ENCODE assay signal across 19 cellular contexts in genomic region chr1:116309090-116309870, GRCh38.
A peak's percentile ranks its signal among the peaks of the same experiment; 100 is the strongest.
DNase-seq lines count a peak whose midpoint lies in the region; ATAC-seq and TF ChIP-seq lines count a peak whose summit lies in the region.
"Had no signal": no experiment of that assay in that cellular context is flagged by ENCODE, and none has a peak within 500 bp of the region (broad histone marks: within the 10 kb centered on the region; RNA-seq: fewer than 3 reads in every experiment).

No MANE protein-coding gene starts in this region.

- H3K9me3 ChIP-seq in RWPE2 (ENCODE audit: severe bottlenecking) (no peaks in the 10 kb centered on the region), vagina (no peaks in the 10 kb centered on the region)
- H3K9me3 ChIP-seq in CD8-positive, alpha-beta memory T cell (ENCODE audit: low read length) = no peaks in the 10 kb centered on the region

- TF ChIP-seq POLR2A in vagina (IDR thresholded peaks at IDR 0.05) = no peak

- CTCF ChIA-PET in CD8-positive, alpha-beta memory T cell (lab: Charles Lee) = no interaction called here

- no peak overlapping the region for H3K27ac ChIP-seq in RWPE2 (ENCODE audit: poor library complexity, severe bottlenecking)
- no peak overlapping the region for H3K27ac ChIP-seq in vagina
- no peak overlapping the region for H3K27ac ChIP-seq in CD8-positive, alpha-beta memory T cell (ENCODE audit: low read depth, low read length)
- H3K27ac ChIP-seq: GM23248 had no signal

- H3K4me3 Mint-ChIP-seq in CD8-positive, alpha-beta memory T cell = no peak overlapping the region
- H3K4me3 Mint-ChIP-seq: activated B cell treated with CpG ODN at 0.5 μM for 24 hours; activated T-helper 17 cell treated with anti-CD3 and anti-CD28 coated beads, Interleukin-2, amount 50 U/mL, for 72 hours; immature natural killer cell; memory B cell; T-helper 17 cell had no signal

- intact Hi-C loops in vagina (cut with DNase I) = no loop called here

- POLR2A ChIA-PET in CD8-positive, alpha-beta memory T cell (lab: Charles Lee) = no interaction called here

- ATAC-seq in RWPE2 (ENCODE audit: low read depth) = peak; percentile 75
- ATAC-seq in GM19035 (IDR thresholded peaks at IDR 0.05; ENCODE audit: unreplicated experiment) = no peak
- ATAC-seq: activated T-helper 17 cell treated with anti-CD3 and anti-CD28 coated beads, Interleukin-2, amount 50 U/mL, for 72 hours; T-helper 17 cell had no signal

- H3K27ac Mint-ChIP-seq in CD8-positive, alpha-beta memory T cell = peak overlapping the region in 1 of 8 donors; percentile 20
- H3K27ac Mint-ChIP-seq: activated B cell treated with CpG ODN at 0.5 μM for 24 hours; activated T-helper 17 cell treated with anti-CD3 and anti-CD28 coated beads, Interleukin-2, amount 50 U/mL, for 72 hours; immature natural killer cell; memory B cell; T-helper 17 cell had no signal

- DNase-seq in DMS53 treated with DMSO at 0.1 percent for 48 hours (lab: John Stamatoyannopoulos, UW; ENCODE audit: unreplicated experiment) (peak; percentile 50), NCI-H2107 (lab: John Stamatoyannopoulos, UW) (peak; percentile 33), RWPE2 (ENCODE audit: low spot score) (no peak), iPS-NIHi11 (ENCODE audit: low spot score) (peak; percentile 28), NAMALWA (ENCODE audit: low spot score) (no peak), vagina (ENCODE audit: extremely low spot score in 2 of 2) (no peak)
- DNase-seq in CD8-positive, alpha-beta memory T cell = no peak
- DNase-seq: activated B cell treated with CpG ODN at 0.5 μM for 24 hours; activated CD8-positive, alpha-beta memory T cell treated with anti-CD3 and anti-CD28 coated beads for 24 hours; amniotic stem cell; GF-D8; GM23248; immature natural killer cell; KBM-7; Right ventricle myocardium superior; T-helper 17 cell had no signal

- H3K36me3 ChIP-seq in RWPE2 (ENCODE audit: low read depth) (no peaks in the 10 kb centered on the region), vagina (no peaks in the 10 kb centered on the region)
- H3K36me3 ChIP-seq in CD8-positive, alpha-beta memory T cell (ENCODE audit: insufficient read depth, low read length) = no peaks in the 10 kb centered on the region

- H3K4me3 ChIP-seq in RWPE2 (ENCODE audit: severe bottlenecking) (no peak overlapping the region), vagina (no peak overlapping the region)
- H3K4me3 ChIP-seq in CD8-positive, alpha-beta memory T cell (ENCODE audit: low read length) = no peak overlapping the region
- H3K4me3 ChIP-seq: GM23248 had no signal

- H3K36me3 Mint-ChIP-seq in CD8-positive, alpha-beta memory T cell = peaks cover 0 to 4% (median 0%) of the 10 kb centered on the region in 3 donors
- H3K36me3 Mint-ChIP-seq: immature natural killer cell, memory B cell had no signal

- peaks cover 0 to 3% of the 10 kb centered on the region in 2 donors for H3K27me3 Mint-ChIP-seq in CD8-positive, alpha-beta memory T cell
- H3K27me3 Mint-ChIP-seq: activated T-helper 17 cell treated with anti-CD3 and anti-CD28 coated beads, Interleukin-2, amount 50 U/mL, for 72 hours; memory B cell; T-helper 17 cell had no signal

- no peaks in the 10 kb centered on the region for H3K27me3 ChIP-seq in RWPE2 (ENCODE audit: insufficient read depth, poor library complexity, severe bottlenecking)
- H3K27me3 ChIP-seq in vagina = no peaks in the 10 kb centered on the region
- H3K27me3 ChIP-seq in CD8-positive, alpha-beta memory T cell (ENCODE audit: insufficient read depth, low read length, poor library complexity, severe bottlenecking) = no peaks in the 10 kb centered on the region

- peaks cover 0 to 2% (median 0%) of the 10 kb centered on the region in 5 donors for H3K9me3 Mint-ChIP-seq in CD8-positive, alpha-beta memory T cell
- H3K9me3 Mint-ChIP-seq: activated B cell treated with CpG ODN at 0.5 μM for 24 hours; activated T-helper 17 cell treated with anti-CD3 and anti-CD28 coated beads, Interleukin-2, amount 50 U/mL, for 72 hours; immature natural killer cell; memory B cell had no signal

- H3K4me1 Mint-ChIP-seq in CD8-positive, alpha-beta memory T cell = peaks cover 3 to 12% (median 12%) of the 10 kb centered on the region in 3 donors
- H3K4me1 Mint-ChIP-seq: activated B cell treated with CpG ODN at 0.5 μM for 24 hours, immature natural killer cell, memory B cell had no signal

- peaks cover 21% of the 10 kb centered on the region for H3K4me1 ChIP-seq in RWPE2 (ENCODE audit: insufficient read depth, poor library complexity, severe bottlenecking)
- H3K4me1 ChIP-seq in vagina = peaks cover 15% of the 10 kb centered on the region
- no peaks in the 10 kb centered on the region for H3K4me1 ChIP-seq in CD8-positive, alpha-beta memory T cell (ENCODE audit: insufficient read depth, low read length)

- TF ChIP-seq CTCF in RWPE2 (IDR thresholded peaks at IDR 0.05; ENCODE audit: poor library complexity, severe bottlenecking) = no peak
- no peak for TF ChIP-seq CTCF in vagina (IDR thresholded peaks at IDR 0.05)

Comparison
In these comparisons a context has a peak if more than half of its experiments do, and no peak if none do; other contexts are left out.
1. DNase-seq: peak in DMS53 treated with DMSO at 0.1 percent for 48 hours (single experiment), NCI-H2107 (single experiment) and iPS-NIHi11 (single experiment); none in RWPE2 (single experiment), NAMALWA (single experiment), vagina (0 of 2) and CD8-positive, alpha-beta memory T cell (0 of 5).